1 cellular context compared by ENCODE assay signal in genomic region chr11:78941226-78941851, GRCh38.
TF ChIP-seq lines count a peak whose summit lies in the region.

No MANE protein-coding gene starts in this region.

TF ChIP-seq in H1, 55 proteins besides CTCF, POLR2A, EP300 and RAD21 (continued from another document):
- no peak for TF ChIP-seq RBBP5 (IDR thresholded peaks at IDR 0.05; ENCODE audit: borderline replicate concordance, low read depth, low read length)
- no peak for TF ChIP-seq CBX5 (IDR thresholded peaks at IDR 0.05; ENCODE audit: low read depth, low read length)
- TF ChIP-seq TAF1 (IDR thresholded peaks at IDR 0.05; ENCODE audit: low read depth, low read length): no peak
- TF ChIP-seq TCF12 (IDR thresholded peaks at IDR 0.05; ENCODE audit: low read depth, low read length): no peak
- no peak for TF ChIP-seq TBP (IDR thresholded peaks at IDR 0.05; ENCODE audit: low read depth, low read length)
- no peak for TF ChIP-seq RXRA (IDR thresholded peaks at IDR 0.05; ENCODE audit: insufficient read depth, low read depth, low read length)
- TF ChIP-seq ATF3 (IDR thresholded peaks at IDR 0.05; ENCODE audit: insufficient read depth, low read depth, low read length): no peak
- TF ChIP-seq CBX8 (IDR thresholded peaks at IDR 0.05; ENCODE audit: borderline replicate concordance, low read depth, low read length): no peak
- no peak for TF ChIP-seq EGR1 (IDR thresholded peaks at IDR 0.05; ENCODE audit: borderline replicate concordance, low read depth, low read length)
- no peak for TF ChIP-seq ATF2 (IDR thresholded peaks at IDR 0.05; ENCODE audit: low read length)
- TF ChIP-seq CHD1 (IDR thresholded peaks at IDR 0.05; ENCODE audit: low read depth, low read length): no peak
